ENCODE assay signal across 8 cellular contexts in genomic region chr18:32470136-32470712, GRCh38. TPM values are rescaled to one million over a fixed set of nuclear protein-coding genes. Genes with fewer than 3 reads are reported as not detected.
DNase-seq lines count a peak whose midpoint lies in the region; ATAC-seq and TF ChIP-seq lines count a peak whose summit lies in the region.

No MANE protein-coding gene starts in this region.

- intact Hi-C loops in left ventricle myocardium superior (cut with micrococcal nuclease) = loop anchor here (5.0 kb wide), 2 partner anchors 183 to 198 kb away; no protein-coding TSS in a partner anchor
- intact Hi-C loops in psoas muscle (cut with DNase I) = loop anchor here (2.0 to 10.0 kb wide), 8 partner anchors 62 to 375 kb away; partner anchors contain the start of gene RNF138 (in 1 of the 2)

- H3K4me1 Mint-ChIP-seq in IgD-negative memory B cell = peaks cover 14 to 29% (median 15%) of the 10 kb centered on the region in 3 donors

- H3K4me1 ChIP-seq in psoas muscle = peaks cover 13% of the 10 kb centered on the region

- DNase-seq in activated CD8-positive, alpha-beta memory T cell treated with anti-CD3 and anti-CD28 coated beads for 24 hours = peak; percentile 55
- DNase-seq in activated CD8-positive, alpha-beta memory T cell treated with anti-CD3 and anti-CD28 coated beads, Interleukin-2, amount 50 U/mL, for 4 hours = no peak
- DNase-seq in left ventricle myocardium superior (peak; percentile 63), psoas muscle (peak; percentile 61 to 70), GDM1 (lab: John Stamatoyannopoulos, UW) (no peak)

- ATAC-seq in left ventricle myocardium superior = peak; percentile 23
- ATAC-seq in psoas muscle = peak; percentile 19 to 39 (median 28)
- ATAC-seq in GM21526 (IDR thresholded peaks at IDR 0.05; ENCODE audit: low FRiP score, unreplicated experiment) = no peak

- no peak for TF ChIP-seq CTCF in psoas muscle (IDR thresholded peaks at IDR 0.05)

- peak overlapping the region; percentile 78 for H3K4me3 ChIP-seq in psoas muscle

- H3K27me3 Mint-ChIP-seq in IgD-negative memory B cell = peaks cover 47% of the 10 kb centered on the region

- H3K27ac Mint-ChIP-seq in IgD-negative memory B cell = no peak overlapping the region

- peaks cover 2% of the 10 kb centered on the region for H3K36me3 Mint-ChIP-seq in IgD-negative memory B cell

- H3K4me3 Mint-ChIP-seq in IgD-negative memory B cell = peak overlapping the region; percentile 69 to 92 (median 78)

- H3K9me3 ChIP-seq in psoas muscle = no peaks in the 10 kb centered on the region

- H3K27me3 ChIP-seq in psoas muscle (ENCODE audit: insufficient read depth in 3 of 3, low read length in 2 of 3) = no peaks in the 10 kb centered on the region

- no peaks in the 10 kb centered on the region for H3K9me3 Mint-ChIP-seq in IgD-negative memory B cell

- no peaks in the 10 kb centered on the region for H3K36me3 ChIP-seq in psoas muscle (ENCODE audit: insufficient read depth in 1 of 2, low read depth in 1 of 2)

- H3K27ac ChIP-seq in adipose tissue (ENCODE audit: low read depth, low read length) = peak overlapping the region; percentile 36
- H3K27ac ChIP-seq in psoas muscle = peak overlapping the region; percentile 79

- WGBS in adipose tissue, 3 donors = 1 to 3% (median 1%) methylated on average over 30 to 81 of the region's 81 CpGs
- WGBS in psoas muscle, 3 donors = 0 to 1% (median 0%) methylated on average over 39 to 81 of the region's 81 CpGs

RNA-seq across cellular contexts. Expression of gene GAREM1, which starts 0.5 kb away (rescaled TPM):
- polyA plus RNA-seq in IgD-negative memory B cell (not detected), adipose tissue (1 to 10 TPM; 3.6 to 7.6 (median 5.6) TPM), psoas muscle (1 to 10 TPM; 2.3 to 3.4 (median 2.4) TPM)
- total RNA-seq in left ventricle myocardium superior (20.8 TPM), psoas muscle (10 to 100 TPM in 1 of 4 donors, 1 to 10 TPM in 3; 7.2 to 10.3 (median 9.5) TPM)

Comparison
In these comparisons a context has a peak if more than half of its experiments do, and no peak if none do; other contexts are left out.
1. DNase-seq: peak in activated CD8-positive, alpha-beta memory T cell treated with anti-CD3 and anti-CD28 coated beads for 24 hours (single experiment), left ventricle myocardium superior (single experiment) and psoas muscle (2 of 2); none in activated CD8-positive, alpha-beta memory T cell treated with anti-CD3 and anti-CD28 coated beads, Interleukin-2, amount 50 U/mL, for 4 hours (single experiment) and GDM1 (single experiment).